Comparison of ENCODE assay signal across 8 cellular contexts in genomic region chr10:89086801-89087513, GRCh38.
A peak's percentile ranks its signal among the peaks of the same experiment; 100 is the strongest.
DNase-seq lines count a peak whose midpoint lies in the region; ATAC-seq lines count a peak whose summit lies in the region.
"Had no signal": no experiment of that assay in that cellular context is flagged by ENCODE, and none has a peak within 500 bp of the region (broad histone marks: within the 10 kb centered on the region; RNA-seq: fewer than 3 reads in every experiment).

No MANE protein-coding gene starts in this region.

- H3K9me3 ChIP-seq in skeletal muscle tissue (ENCODE audit: control insufficient read depth in 3 of 3, low read length in 3 of 3): no peaks in the 10 kb centered on the region
- H3K9me3 ChIP-seq: ovary had no signal

- no peak for ATAC-seq in GM21423 (IDR thresholded peaks at IDR 0.05; ENCODE audit: unreplicated experiment)

- peak overlapping the region; percentile 1 to 54 (median 45) for H3K4me3 ChIP-seq in skeletal muscle tissue (ENCODE audit: low read length in 3 of 3)
- H3K4me3 ChIP-seq: ovary had no signal

- H3K9ac ChIP-seq in skeletal muscle tissue (ENCODE audit: low read depth in 1 of 3, low read length in 3 of 3): no peak overlapping the region

- peak overlapping the region; percentile 55 for H3K27ac ChIP-seq in skeletal muscle tissue (ENCODE audit: low read depth, low read length)
- H3K27ac ChIP-seq: ovary had no signal

- H3K4me1 ChIP-seq in skeletal muscle tissue (ENCODE audit: control insufficient read depth in 3 of 3, insufficient read depth in 3 of 3, low read length in 3 of 3): peaks cover 0 to 10% (median 1%) of the 10 kb centered on the region in 3 donors

- peak; percentile 88 for DNase-seq in HS-5 (ENCODE audit: low read depth)
- DNase-seq in SW480 (ENCODE audit: low spot score): peak; percentile 41
- DNase-seq in glomerular visceral epithelial cell (ENCODE audit: extremely low spot score): peak; percentile 4
- no peak for DNase-seq in NCI-H82 treated with DMSO at 0.1 percent for 48 hours (lab: John Stamatoyannopoulos, UW; ENCODE audit: unreplicated experiment)
- DNase-seq in NCI-H1436 (lab: John Stamatoyannopoulos, UW): no peak

- no peaks in the 10 kb centered on the region for H3K36me3 ChIP-seq in skeletal muscle tissue (ENCODE audit: control insufficient read depth in 3 of 3, insufficient read depth in 3 of 3, low read length in 3 of 3)
- H3K36me3 ChIP-seq: ovary had no signal

- no peaks in the 10 kb centered on the region for H3K27me3 ChIP-seq in skeletal muscle tissue (ENCODE audit: control insufficient read depth in 3 of 3, insufficient read depth in 3 of 3, low read length in 3 of 3)
- H3K27me3 ChIP-seq: ovary had no signal

Comparison
In these comparisons a context has a peak if more than half of its experiments do, and no peak if none do; other contexts are left out.
1. DNase-seq: peak in HS-5 (single experiment), SW480 (single experiment) and glomerular visceral epithelial cell (single experiment); none in NCI-H82 treated with DMSO at 0.1 percent for 48 hours (single experiment) and NCI-H1436 (single experiment).